4 cellular contexts compared by ENCODE assay signal in the genomic region with DNA sequence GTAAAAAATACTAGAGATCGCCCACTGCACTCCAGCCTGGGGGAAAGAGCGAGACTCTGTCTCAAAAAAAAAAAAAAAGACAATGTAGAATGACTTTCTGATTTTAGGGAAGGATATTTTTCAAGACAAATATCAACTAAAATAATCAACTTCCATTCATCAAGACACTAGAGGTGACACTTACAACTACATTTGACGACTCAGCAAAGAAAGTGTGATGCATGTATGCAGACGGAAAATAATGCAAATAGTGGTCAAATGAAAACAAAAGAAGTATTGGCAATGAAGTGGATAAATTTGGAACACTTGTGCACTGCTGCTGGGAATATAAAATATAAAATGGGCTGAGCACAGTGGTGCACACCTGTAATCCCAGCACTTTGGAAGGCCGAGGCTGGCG.
TF ChIP-seq lines count a peak whose summit lies in the region.

No MANE protein-coding gene starts in this region.

TF ChIP-seq in A549, 52 proteins besides CTCF, POLR2A, EP300 and RAD21:
- TF ChIP-seq MAFK (IDR thresholded peaks at IDR 0.05; ENCODE audit: partially characterized antibody): peak; percentile 81
- no peak for TF ChIP-seq ATOH8 (CRISPR knock-in tag; IDR thresholded peaks at IDR 0.05; ENCODE audit: low read depth)
- no peak for TF ChIP-seq MAZ (IDR thresholded peaks at IDR 0.05; ENCODE audit: borderline replicate concordance, low read depth, low read length)
- TF ChIP-seq E2F6 (IDR thresholded peaks at IDR 0.05; ENCODE audit: borderline replicate concordance, low read depth): no peak
- TF ChIP-seq FOXS1 (CRISPR knock-in tag; IDR thresholded peaks at IDR 0.05): no peak
- no peak for TF ChIP-seq KDM5A (IDR thresholded peaks at IDR 0.05)
- no peak for TF ChIP-seq CBX8 (IDR thresholded peaks at IDR 0.05)

TF ChIP-seq in IMR-90, 13 proteins besides CTCF, POLR2A, EP300 and RAD21:
- TF ChIP-seq MAFK (IDR thresholded peaks at IDR 0.05; ENCODE audit: low read depth, low read length) (peak; percentile 92), SMC3 (IDR thresholded peaks at IDR 0.05; ENCODE audit: low read depth, low read length) (no peak)
TF ChIP-seq in IMR-90: peak in this region for 1.

TF ChIP-seq in H1, 55 proteins besides CTCF, POLR2A, EP300 and RAD21:
- TF ChIP-seq CEBPB (IDR thresholded peaks at IDR 0.05; ENCODE audit: low read depth, low read length) (no peak), MAFK (IDR thresholded peaks at IDR 0.05; ENCODE audit: low read depth, low read length) (peak; percentile 60; the same call in 1 of the 2 replicates), FOSL1 (IDR thresholded peaks at IDR 0.05; ENCODE audit: insufficient read depth, low read depth, low read length) (no peak)

TF ChIP-seq in GM23338, 12 proteins besides CTCF, POLR2A, EP300 and RAD21:
- no peak for TF ChIP-seq ZNF114 (CRISPR knock-in tag; IDR thresholded peaks at IDR 0.05)
- no peak for TF ChIP-seq EZH2 (IDR thresholded peaks at IDR 0.05; ENCODE audit: low read depth, unreplicated experiment)
- no peak for TF ChIP-seq ZNF462 (CRISPR knock-in tag; IDR thresholded peaks at IDR 0.05)
- TF ChIP-seq JUNB (IDR thresholded peaks at IDR 0.05; ENCODE audit: unreplicated experiment): no peak
- no peak for TF ChIP-seq CREB1 (CRISPR knock-in tag; IDR thresholded peaks at IDR 0.05; ENCODE audit: low read depth)
